25 cellular contexts compared by ENCODE assay signal in the genomic region with DNA sequence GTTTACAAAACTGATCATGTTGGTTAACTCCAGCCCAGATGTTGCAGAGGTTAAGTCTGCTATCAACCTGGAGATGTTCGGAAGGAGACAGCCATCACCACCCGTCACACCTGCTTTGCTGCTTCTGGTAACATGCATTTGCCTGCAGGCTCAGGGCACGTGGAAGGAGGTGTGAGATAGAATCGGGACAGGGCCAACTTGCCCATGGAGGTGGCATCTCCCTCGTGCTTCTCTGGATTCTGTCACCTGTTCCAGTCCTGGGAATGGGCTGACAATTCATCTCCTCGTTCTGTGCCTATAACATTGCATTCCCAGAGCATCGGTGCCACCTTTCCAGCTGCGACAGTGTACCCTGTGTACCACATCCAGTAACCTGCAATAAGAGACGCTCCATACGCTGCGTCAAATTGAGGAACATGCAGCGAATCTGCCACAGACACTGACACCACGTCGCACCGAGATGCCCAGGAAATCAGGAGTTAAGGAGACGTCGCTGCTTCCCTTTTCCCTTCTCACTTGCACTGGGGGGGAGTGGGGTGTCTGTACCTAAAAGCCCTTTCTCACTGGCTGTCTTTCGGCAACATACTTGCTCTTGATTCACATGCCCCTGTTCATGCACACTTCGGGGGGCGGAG.
"Had no signal": no experiment of that assay in that cellular context is flagged by ENCODE, and none has a peak within 500 bp of the region (broad histone marks: within the 10 kb centered on the region; RNA-seq: fewer than 3 reads in every experiment).

No MANE protein-coding gene starts in this region.

- H3K4me1 ChIP-seq: lower lobe of right lung, right lobe of liver, stomach, thyroid gland had no signal

- H3K4me1 Mint-ChIP-seq: immature natural killer cell, mesothelial cell of epicardium had no signal

- H3K9me3 Mint-ChIP-seq: immature natural killer cell; memory B cell; mesothelial cell of epicardium; naive B cell; natural killer cell treated with Interleukin-12 subunit alpha and Interleukin-12 subunit beta and Interleukin-15 and Interleukin-18, amount 100 ng/mL, for 72 hours; neural crest cell; stimulated activated effector memory CD8-positive, alpha-beta T cell treated with anti-CD3 and anti-CD28 coated beads, Interleukin-12 subunit alpha, Interleukin-12 subunit beta, amount 100 ng/mL, for 72 hours; type B pancreatic cell had no signal

- H3K27me3 ChIP-seq: ovary, right lobe of liver, thyroid gland had no signal

- DNase-seq: dorsolateral prefrontal cortex; effector CD4-positive, alpha-beta T cell; immature natural killer cell; left ventricle myocardium superior; lower lobe of right lung; mucosa of descending colon; naive B cell; ovary; small intestine; stimulated activated CD4-positive, alpha-beta T cell treated with anti-CD3 and anti-CD28 coated beads, Interleukin-12 subunit alpha, Interleukin-12 subunit beta, amount 100 ng/mL, for 4 hours; stimulated activated CD4-positive, alpha-beta T cell treated with anti-CD3 and anti-CD28 coated beads, Interleukin-2, amount 100 ng/mL, for 24 hours; stimulated activated CD4-positive, alpha-beta T cell treated with anti-CD3 and anti-CD28 coated beads, Interleukin-4, amount 100 ng/mL, for 24 hours; stimulated activated naive CD4-positive, alpha-beta T cell treated with Interleukin-2 at 50 U/mL for 16 hours; stomach; thyroid gland had no signal

- H3K27ac Mint-ChIP-seq: immature natural killer cell; memory B cell; mesothelial cell of epicardium; natural killer cell treated with Interleukin-12 subunit alpha and Interleukin-12 subunit beta and Interleukin-15 and Interleukin-18, amount 100 ng/mL, for 72 hours; stimulated activated effector memory CD8-positive, alpha-beta T cell treated with anti-CD3 and anti-CD28 coated beads, Interleukin-12 subunit alpha, Interleukin-12 subunit beta, amount 100 ng/mL, for 72 hours; type B pancreatic cell had no signal

- H3K4me3 Mint-ChIP-seq: immature natural killer cell; memory B cell; mesothelial cell of epicardium; naive B cell; natural killer cell treated with Interleukin-12 subunit alpha and Interleukin-12 subunit beta and Interleukin-15 and Interleukin-18, amount 100 ng/mL, for 72 hours; neural crest cell; stimulated activated effector memory CD8-positive, alpha-beta T cell treated with anti-CD3 and anti-CD28 coated beads, Interleukin-12 subunit alpha, Interleukin-12 subunit beta, amount 100 ng/mL, for 72 hours; type B pancreatic cell had no signal

- H3K36me3 ChIP-seq: lower lobe of right lung, ovary, right lobe of liver, stomach, thyroid gland had no signal

- H3K4me3 ChIP-seq: dorsolateral prefrontal cortex, lower lobe of right lung, mucosa of descending colon, ovary, right lobe of liver, stomach, thyroid gland had no signal

- H3K27ac ChIP-seq: dorsolateral prefrontal cortex, lower lobe of right lung, ovary, right lobe of liver, stomach, thyroid gland had no signal

- H3K36me3 Mint-ChIP-seq: immature natural killer cell; mesothelial cell of epicardium; natural killer cell treated with Interleukin-12 subunit alpha and Interleukin-12 subunit beta and Interleukin-15 and Interleukin-18, amount 100 ng/mL, for 72 hours; type B pancreatic cell had no signal

- FAIRE-seq: colon, frontal cortex, small intestine, urothelium cell line had no signal

- ATAC-seq: left ventricle myocardium superior; lower lobe of right lung; mucosa of descending colon; right lobe of liver; stimulated activated effector memory CD8-positive, alpha-beta T cell treated with anti-CD3 and anti-CD28 coated beads, Interleukin-12 subunit alpha, Interleukin-12 subunit beta, amount 100 ng/mL, for 72 hours had no signal

- H3K9me3 ChIP-seq: lower lobe of right lung, mucosa of descending colon, ovary, right lobe of liver, stomach, thyroid gland had no signal
